2 cellular contexts compared by ENCODE assay signal in the genomic region with DNA sequence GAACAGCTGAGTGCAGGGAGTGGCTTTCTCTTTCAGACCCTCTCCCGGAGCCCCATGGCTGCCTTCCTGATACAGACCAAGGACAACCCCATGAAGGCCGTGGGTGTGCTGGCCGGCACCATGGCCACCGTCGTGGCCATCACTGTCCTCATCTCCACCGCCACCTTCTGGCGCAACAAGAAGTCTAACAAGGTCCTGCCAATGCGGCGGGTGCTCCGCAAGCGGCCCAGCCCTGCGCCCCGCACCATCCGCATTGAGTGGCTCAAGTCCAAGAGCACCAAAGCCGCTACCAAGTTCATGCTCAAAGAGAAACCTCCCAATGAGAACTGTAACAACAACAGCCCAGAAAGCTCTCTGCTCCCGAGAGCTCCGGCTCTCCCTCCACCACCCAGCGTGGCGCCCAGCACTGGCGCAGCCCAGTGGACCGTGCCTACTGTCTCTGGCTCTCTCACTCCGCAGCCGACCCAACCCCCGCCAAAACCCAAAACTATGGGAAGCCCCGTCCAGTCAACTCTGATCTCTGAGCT.
TF ChIP-seq lines count a peak whose summit lies in the region.

No MANE protein-coding gene starts in this region.

TF ChIP-seq in HCT116, 20 proteins besides CTCF, POLR2A, EP300 and RAD21:
- TF ChIP-seq EZH2 (IDR thresholded peaks at IDR 0.05), result no peak
- TF ChIP-seq, protein P1, sequence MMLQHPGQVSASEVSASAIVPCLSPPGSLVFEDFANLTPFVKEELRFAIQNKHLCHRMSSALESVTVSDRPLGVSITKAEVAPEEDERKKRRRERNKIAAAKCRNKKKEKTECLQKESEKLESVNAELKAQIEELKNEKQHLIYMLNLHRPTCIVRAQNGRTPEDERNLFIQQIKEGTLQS (IDR thresholded peaks at IDR 0.05), result no peak
- no peak for TF ChIP-seq YY1 (IDR thresholded peaks at IDR 0.05; ENCODE audit: extremely low read depth, insufficient replicate concordance, low read depth, low read length)
- no peak for TF ChIP-seq FOSL1 (IDR thresholded peaks at IDR 0.05; ENCODE audit: low read depth)
- TF ChIP-seq POLR2AphosphoS5 (IDR thresholded peaks at IDR 0.05; ENCODE audit: low read depth, low read length), result no peak
- TF ChIP-seq SRF (IDR thresholded peaks at IDR 0.05; ENCODE audit: low read depth), result no peak
- no peak for TF ChIP-seq ZFX (IDR thresholded peaks at IDR 0.05)
- TF ChIP-seq, protein P2, sequence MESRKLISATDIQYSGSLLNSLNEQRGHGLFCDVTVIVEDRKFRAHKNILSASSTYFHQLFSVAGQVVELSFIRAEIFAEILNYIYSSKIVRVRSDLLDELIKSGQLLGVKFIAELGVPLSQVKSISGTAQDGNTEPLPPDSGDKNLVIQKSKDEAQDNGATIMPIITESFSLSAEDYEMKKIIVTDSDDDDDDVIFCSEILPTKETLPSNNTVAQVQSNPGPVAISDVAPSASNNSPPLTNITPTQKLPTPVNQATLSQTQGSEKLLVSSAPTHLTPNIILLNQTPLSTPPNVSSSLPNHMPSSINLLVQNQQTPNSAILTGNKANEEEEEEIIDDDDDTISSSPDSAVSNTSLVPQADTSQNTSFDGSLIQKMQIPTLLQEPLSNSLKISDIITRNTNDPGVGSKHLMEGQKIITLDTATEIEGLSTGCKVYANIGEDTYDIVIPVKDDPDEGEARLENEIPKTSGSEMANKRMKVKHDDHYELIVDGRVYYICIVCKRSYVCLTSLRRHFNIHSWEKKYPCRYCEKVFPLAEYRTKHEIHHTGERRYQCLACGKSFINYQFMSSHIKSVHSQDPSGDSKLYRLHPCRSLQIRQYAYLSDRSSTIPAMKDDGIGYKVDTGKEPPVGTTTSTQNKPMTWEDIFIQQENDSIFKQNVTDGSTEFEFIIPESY (IDR thresholded peaks at IDR 0.05; ENCODE audit: extremely low read depth, insufficient replicate concordance, low read length), result no peak

TF ChIP-seq in WTC11, 78 proteins besides CTCF, POLR2A, EP300 and RAD21:
- TF ChIP-seq, protein P3, sequence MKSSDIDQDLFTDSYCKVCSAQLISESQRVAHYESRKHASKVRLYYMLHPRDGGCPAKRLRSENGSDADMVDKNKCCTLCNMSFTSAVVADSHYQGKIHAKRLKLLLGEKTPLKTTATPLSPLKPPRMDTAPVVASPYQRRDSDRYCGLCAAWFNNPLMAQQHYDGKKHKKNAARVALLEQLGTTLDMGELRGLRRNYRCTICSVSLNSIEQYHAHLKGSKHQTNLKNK (CRISPR knock-in tag; IDR thresholded peaks at IDR 0.05), result no peak
- TF ChIP-seq, protein P4, sequence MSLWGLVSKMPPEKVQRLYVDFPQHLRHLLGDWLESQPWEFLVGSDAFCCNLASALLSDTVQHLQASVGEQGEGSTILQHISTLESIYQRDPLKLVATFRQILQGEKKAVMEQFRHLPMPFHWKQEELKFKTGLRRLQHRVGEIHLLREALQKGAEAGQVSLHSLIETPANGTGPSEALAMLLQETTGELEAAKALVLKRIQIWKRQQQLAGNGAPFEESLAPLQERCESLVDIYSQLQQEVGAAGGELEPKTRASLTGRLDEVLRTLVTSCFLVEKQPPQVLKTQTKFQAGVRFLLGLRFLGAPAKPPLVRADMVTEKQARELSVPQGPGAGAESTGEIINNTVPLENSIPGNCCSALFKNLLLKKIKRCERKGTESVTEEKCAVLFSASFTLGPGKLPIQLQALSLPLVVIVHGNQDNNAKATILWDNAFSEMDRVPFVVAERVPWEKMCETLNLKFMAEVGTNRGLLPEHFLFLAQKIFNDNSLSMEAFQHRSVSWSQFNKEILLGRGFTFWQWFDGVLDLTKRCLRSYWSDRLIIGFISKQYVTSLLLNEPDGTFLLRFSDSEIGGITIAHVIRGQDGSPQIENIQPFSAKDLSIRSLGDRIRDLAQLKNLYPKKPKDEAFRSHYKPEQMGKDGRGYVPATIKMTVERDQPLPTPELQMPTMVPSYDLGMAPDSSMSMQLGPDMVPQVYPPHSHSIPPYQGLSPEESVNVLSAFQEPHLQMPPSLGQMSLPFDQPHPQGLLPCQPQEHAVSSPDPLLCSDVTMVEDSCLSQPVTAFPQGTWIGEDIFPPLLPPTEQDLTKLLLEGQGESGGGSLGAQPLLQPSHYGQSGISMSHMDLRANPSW (CRISPR knock-in tag; conservative IDR thresholded peaks at IDR 0.05; ENCODE audit: low read depth), result no peak
- TF ChIP-seq ZNF671 (CRISPR knock-in tag; IDR thresholded peaks at IDR 0.05) (no peak), SOX15 (CRISPR knock-in tag; IDR thresholded peaks at IDR 0.05) (no peak), SP1 (CRISPR knock-in tag; conservative IDR thresholded peaks at IDR 0.05) (no peak), HMGA2 (CRISPR knock-in tag; IDR thresholded peaks at IDR 0.05) (no peak), ZNF121 (CRISPR knock-in tag; IDR thresholded peaks at IDR 0.05) (no peak), PRDM15 (CRISPR knock-in tag; IDR thresholded peaks at IDR 0.05) (no peak), FOXP4 (CRISPR knock-in tag; IDR thresholded peaks at IDR 0.05) (no peak), HMGXB4 (CRISPR knock-in tag; IDR thresholded peaks at IDR 0.05) (no peak), TEAD4 (CRISPR knock-in tag; IDR thresholded peaks at IDR 0.05) (no peak), RORB (CRISPR knock-in tag; IDR thresholded peaks at IDR 0.05) (no peak), KAT7 (CRISPR knock-in tag; IDR thresholded peaks at IDR 0.05; ENCODE audit: borderline replicate concordance) (no peak), NR1H2 (CRISPR knock-in tag; IDR thresholded peaks at IDR 0.05) (no peak), MXD4 (CRISPR knock-in tag; IDR thresholded peaks at IDR 0.05; ENCODE audit: borderline replicate concordance) (no peak), PRRX2 (CRISPR knock-in tag; IDR thresholded peaks at IDR 0.05) (no peak), TEAD1 (CRISPR knock-in tag; IDR thresholded peaks at IDR 0.05) (no peak), NFATC4 (CRISPR knock-in tag; IDR thresholded peaks at IDR 0.05) (no peak)
- TF ChIP-seq, protein P5, sequence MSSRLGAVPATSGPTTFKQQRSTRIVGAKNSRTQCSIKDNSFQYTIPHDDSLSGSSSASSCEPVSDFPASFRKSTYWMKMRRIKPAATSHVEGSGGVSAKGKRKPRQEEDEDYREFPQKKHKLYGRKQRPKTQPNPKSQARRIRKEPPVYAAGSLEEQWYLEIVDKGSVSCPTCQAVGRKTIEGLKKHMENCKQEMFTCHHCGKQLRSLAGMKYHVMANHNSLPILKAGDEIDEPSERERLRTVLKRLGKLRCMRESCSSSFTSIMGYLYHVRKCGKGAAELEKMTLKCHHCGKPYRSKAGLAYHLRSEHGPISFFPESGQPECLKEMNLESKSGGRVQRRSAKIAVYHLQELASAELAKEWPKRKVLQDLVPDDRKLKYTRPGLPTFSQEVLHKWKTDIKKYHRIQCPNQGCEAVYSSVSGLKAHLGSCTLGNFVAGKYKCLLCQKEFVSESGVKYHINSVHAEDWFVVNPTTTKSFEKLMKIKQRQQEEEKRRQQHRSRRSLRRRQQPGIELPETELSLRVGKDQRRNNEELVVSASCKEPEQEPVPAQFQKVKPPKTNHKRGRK (CRISPR knock-in tag; IDR thresholded peaks at IDR 0.05; ENCODE audit: borderline replicate concordance), result no peak
- TF ChIP-seq, protein P6, sequence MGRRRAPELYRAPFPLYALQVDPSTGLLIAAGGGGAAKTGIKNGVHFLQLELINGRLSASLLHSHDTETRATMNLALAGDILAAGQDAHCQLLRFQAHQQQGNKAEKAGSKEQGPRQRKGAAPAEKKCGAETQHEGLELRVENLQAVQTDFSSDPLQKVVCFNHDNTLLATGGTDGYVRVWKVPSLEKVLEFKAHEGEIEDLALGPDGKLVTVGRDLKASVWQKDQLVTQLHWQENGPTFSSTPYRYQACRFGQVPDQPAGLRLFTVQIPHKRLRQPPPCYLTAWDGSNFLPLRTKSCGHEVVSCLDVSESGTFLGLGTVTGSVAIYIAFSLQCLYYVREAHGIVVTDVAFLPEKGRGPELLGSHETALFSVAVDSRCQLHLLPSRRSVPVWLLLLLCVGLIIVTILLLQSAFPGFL (CRISPR knock-in tag; IDR thresholded peaks at IDR 0.05; ENCODE audit: borderline replicate concordance), result no peak
TF ChIP-seq in WTC11: peak in this region for 0.
